In the genomic region with DNA sequence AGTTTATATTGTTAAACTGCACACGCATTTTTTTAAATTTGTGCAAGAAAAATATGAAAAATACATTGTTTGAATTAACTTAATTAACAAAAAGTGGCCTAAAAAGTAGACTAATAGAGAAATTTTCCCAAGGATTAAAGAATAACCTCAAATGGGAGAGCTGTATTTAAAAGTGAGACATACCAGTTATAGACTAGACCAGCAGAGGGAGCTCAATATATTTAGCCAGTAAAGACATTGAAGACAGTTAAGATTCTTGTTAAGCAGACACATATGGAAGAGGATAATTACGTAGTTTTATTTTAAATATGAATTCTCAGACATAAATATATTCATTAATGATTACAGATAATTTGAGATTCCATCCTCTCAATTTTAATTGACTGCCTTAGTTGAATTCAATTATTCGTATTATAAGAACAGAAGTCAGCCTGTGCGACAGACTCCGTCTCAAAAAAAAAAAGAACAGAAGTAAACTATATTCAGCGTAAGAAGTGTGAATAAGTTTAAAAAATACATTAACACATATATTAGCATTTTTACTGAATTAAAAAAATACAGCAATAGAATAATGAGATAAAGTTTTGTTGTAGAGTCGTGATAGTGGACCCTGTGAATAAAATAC, we compare ENCODE assay signal across 1 cellular context.
TF ChIP-seq lines count a peak whose summit lies in the region.

No MANE protein-coding gene starts in this region.

TF ChIP-seq in H1, 55 proteins besides CTCF, POLR2A, EP300 and RAD21:
- TF ChIP-seq, protein P1, sequence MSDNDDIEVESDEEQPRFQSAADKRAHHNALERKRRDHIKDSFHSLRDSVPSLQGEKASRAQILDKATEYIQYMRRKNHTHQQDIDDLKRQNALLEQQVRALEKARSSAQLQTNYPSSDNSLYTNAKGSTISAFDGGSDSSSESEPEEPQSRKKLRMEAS (IDR thresholded peaks at IDR 0.05): no peak
- TF ChIP-seq HDAC2 (IDR thresholded peaks at IDR 0.05; ENCODE audit: borderline replicate concordance in 1 of 2, low read depth in 2 of 2, low read length in 2 of 2): no peak
- TF ChIP-seq CHD1 (IDR thresholded peaks at IDR 0.05; ENCODE audit: low read depth, low read length): no peak
- no peak for TF ChIP-seq TEAD4 (IDR thresholded peaks at IDR 0.05; ENCODE audit: low read depth, low read length)
- TF ChIP-seq, protein P2, sequence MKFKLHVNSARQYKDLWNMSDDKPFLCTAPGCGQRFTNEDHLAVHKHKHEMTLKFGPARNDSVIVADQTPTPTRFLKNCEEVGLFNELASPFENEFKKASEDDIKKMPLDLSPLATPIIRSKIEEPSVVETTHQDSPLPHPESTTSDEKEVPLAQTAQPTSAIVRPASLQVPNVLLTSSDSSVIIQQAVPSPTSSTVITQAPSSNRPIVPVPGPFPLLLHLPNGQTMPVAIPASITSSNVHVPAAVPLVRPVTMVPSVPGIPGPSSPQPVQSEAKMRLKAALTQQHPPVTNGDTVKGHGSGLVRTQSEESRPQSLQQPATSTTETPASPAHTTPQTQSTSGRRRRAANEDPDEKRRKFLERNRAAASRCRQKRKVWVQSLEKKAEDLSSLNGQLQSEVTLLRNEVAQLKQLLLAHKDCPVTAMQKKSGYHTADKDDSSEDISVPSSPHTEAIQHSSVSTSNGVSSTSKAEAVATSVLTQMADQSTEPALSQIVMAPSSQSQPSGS (IDR thresholded peaks at IDR 0.05; ENCODE audit: low read length): no peak
- TF ChIP-seq JUND (IDR thresholded peaks at IDR 0.05; ENCODE audit: low read length): no peak
- TF ChIP-seq SAP30 (IDR thresholded peaks at IDR 0.05; ENCODE audit: insufficient read depth, insufficient replicate concordance, low read length): no peak
- no peak for TF ChIP-seq HDAC6 (IDR thresholded peaks at IDR 0.05; ENCODE audit: low read depth, low read length)
- TF ChIP-seq FOSL1 (IDR thresholded peaks at IDR 0.05; ENCODE audit: insufficient read depth, low read depth, low read length): no peak
- TF ChIP-seq POLR2AphosphoS5 (IDR thresholded peaks at IDR 0.05; ENCODE audit: low read depth, low read length): no peak
- TF ChIP-seq SUZ12 (IDR thresholded peaks at IDR 0.05; ENCODE audit: low read length): no peak
- TF ChIP-seq EGR1 (IDR thresholded peaks at IDR 0.05; ENCODE audit: borderline replicate concordance, low read depth, low read length): no peak
- TF ChIP-seq YY1 (IDR thresholded peaks at IDR 0.05; ENCODE audit: low read depth, low read length): no peak
- TF ChIP-seq, protein P3, sequence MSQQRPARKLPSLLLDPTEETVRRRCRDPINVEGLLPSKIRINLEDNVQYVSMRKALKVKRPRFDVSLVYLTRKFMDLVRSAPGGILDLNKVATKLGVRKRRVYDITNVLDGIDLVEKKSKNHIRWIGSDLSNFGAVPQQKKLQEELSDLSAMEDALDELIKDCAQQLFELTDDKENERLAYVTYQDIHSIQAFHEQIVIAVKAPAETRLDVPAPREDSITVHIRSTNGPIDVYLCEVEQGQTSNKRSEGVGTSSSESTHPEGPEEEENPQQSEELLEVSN (IDR thresholded peaks at IDR 0.05): no peak
- TF ChIP-seq BCL11A (IDR thresholded peaks at IDR 0.05; ENCODE audit: low read depth in 2 of 2, low read length in 2 of 2): no peak
- no peak for TF ChIP-seq ASH2L (IDR thresholded peaks at IDR 0.05; ENCODE audit: low read length)
- TF ChIP-seq SP1 (IDR thresholded peaks at IDR 0.05; ENCODE audit: low read depth, low read length): no peak
- TF ChIP-seq, protein P4, sequence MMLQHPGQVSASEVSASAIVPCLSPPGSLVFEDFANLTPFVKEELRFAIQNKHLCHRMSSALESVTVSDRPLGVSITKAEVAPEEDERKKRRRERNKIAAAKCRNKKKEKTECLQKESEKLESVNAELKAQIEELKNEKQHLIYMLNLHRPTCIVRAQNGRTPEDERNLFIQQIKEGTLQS (IDR thresholded peaks at IDR 0.05; ENCODE audit: insufficient read depth, low read depth, low read length): no peak
